8 cellular contexts compared by ENCODE assay signal in genomic region chr15:73965094-73965729, GRCh38. TPM values are rescaled to one million over a fixed set of nuclear protein-coding genes. Genes with fewer than 3 reads are reported as not detected.
DNase-seq lines count a peak whose midpoint lies in the region; ATAC-seq, FAIRE-seq and TF ChIP-seq lines count a peak whose summit lies in the region.

No MANE protein-coding gene starts in this region.

- no peaks in the 10 kb centered on the region for H4K20me1 ChIP-seq in HepG2 (ENCODE audit: insufficient read depth, low read length)

- H2AFZ ChIP-seq in HepG2 (ENCODE audit: low read length) = no peak overlapping the region

- POLR2A ChIA-PET in HepG2 (lab: Yijun Ruan, JAX) = no interaction called here

- no peak overlapping the region for H3K9ac ChIP-seq in HepG2 (ENCODE audit: insufficient read depth, low read depth, low read length)

- peaks cover 6% of the 10 kb centered on the region; the same call in 1 of the 2 replicates for H3K4me1 ChIP-seq in HepG2 (ENCODE audit: insufficient read depth, low read length)
- H3K4me1 ChIP-seq in upper lobe of right lung = peaks cover 9% of the 10 kb centered on the region
- peaks cover 0 to 23% (median 13%) of the 10 kb centered on the region in 4 donors for H3K4me1 ChIP-seq in stomach

- FAIRE-seq in HepG2 (lab: Jason Lieb, UNC) = no peak

- H3K4me2 ChIP-seq in HepG2 (ENCODE audit: low read depth, low read length) = peak overlapping the region; percentile 61

- ATAC-seq in HG02885 (IDR thresholded peaks at IDR 0.05; ENCODE audit: poor library complexity, unreplicated experiment) (peak; percentile 23), HepG2 (peak; percentile 73), upper lobe of right lung (no peak)

- H3K4me3 ChIP-seq in GM12875 (ENCODE audit: low read depth, low read length) = peak overlapping the region; percentile 28
- peak overlapping the region in 1 of 3 experiments; percentile 48; a peak in 1 of 6 replicates for H3K4me3 ChIP-seq in HepG2 (replicated peaks in 1 of 3; ENCODE audit: insufficient read depth in 1 of 3, low read depth in 2 of 3, low read length in 3 of 3)
- H3K4me3 ChIP-seq in upper lobe of right lung = no peak overlapping the region
- peak overlapping the region in 2 of 4 donors; percentile 5 to 23 for H3K4me3 ChIP-seq in stomach

- 5% methylated on average over 7 of the region's 13 CpGs for WGBS in HepG2 (ENCODE audit: low lambda C conversion rate)
- WGBS in stomach, 5 donors = 29 to 41% (median 29%) methylated on average over 10 to 13 of the region's 13 CpGs

- intact Hi-C loops in HepG2 (cut with micrococcal nuclease; ENCODE audit: unreplicated experiment) (no loop called here), upper lobe of right lung (cut with DNase I) (no loop called here), stomach (cut with DNase I; ENCODE audit: low total_unique reads) (no loop called here)

- no peaks in the 10 kb centered on the region for H3K36me3 ChIP-seq in HepG2 (replicated peaks in 1 of 2; ENCODE audit: control insufficient read depth in 1 of 2, insufficient read depth in 2 of 2, low read length in 2 of 2)
- H3K36me3 ChIP-seq in upper lobe of right lung = no peaks in the 10 kb centered on the region
- H3K36me3 ChIP-seq in stomach = no peaks in the 10 kb centered on the region

- no TSS peak for BruUV-seq in HepG2 (replicated peaks; lab: Mats Ljungman, UMichigan)

- peak; percentile 77 to 84 for DNase-seq in activated CD4-positive, alpha-beta T cell treated with anti-CD3 and anti-CD28 coated beads, Interleukin-2, amount 50 U/mL, for 48 hours
- DNase-seq in HepG2 (ENCODE audit: low spot score) = no peak
- peak; percentile 58 for DNase-seq in upper lobe of right lung
- no peak for DNase-seq in CD1c-positive myeloid dendritic cell (ENCODE audit: extremely low spot score)
- no peak for DNase-seq in stomach
- no peak for DNase-seq in retina

- TF ChIP-seq CTCF in GM12875 (IDR thresholded peaks at IDR 0.05; ENCODE audit: borderline replicate concordance, insufficient read depth, low read depth, low read length) = no peak
- no peak for TF ChIP-seq CTCF in HepG2 (CRISPR knock-in tag; IDR thresholded peaks at IDR 0.05)
- TF ChIP-seq CTCF in upper lobe of right lung (IDR thresholded peaks at IDR 0.05) = peak; percentile 1
- TF ChIP-seq CTCF in stomach (IDR thresholded peaks at IDR 0.05) = peak in 1 of 7 experiments; percentile 44

- no peak for TF ChIP-seq EP300 in HepG2 (IDR thresholded peaks at IDR 0.05; ENCODE audit: low read depth in 2 of 2, low read length in 2 of 2)
- no peak for TF ChIP-seq EP300 in HepG2 (CRISPR knock-in tag; IDR thresholded peaks at IDR 0.05; ENCODE audit: borderline replicate concordance)
- no peak for TF ChIP-seq EP300 in stomach (IDR thresholded peaks at IDR 0.05)

- TF ChIP-seq RAD21 in HepG2 (CRISPR knock-in tag; IDR thresholded peaks at IDR 0.05) = no peak; the same call in 1 of the 2 replicates

- H3K9me3 ChIP-seq in HepG2 (ENCODE audit: low read length) (no peaks in the 10 kb centered on the region), upper lobe of right lung (no peaks in the 10 kb centered on the region), stomach (no peaks in the 10 kb centered on the region)

- H3K79me2 ChIP-seq in HepG2 (ENCODE audit: insufficient read depth, low read length) = no peaks in the 10 kb centered on the region

- TF ChIP-seq POLR2A in HepG2 (IDR thresholded peaks at IDR 0.05; ENCODE audit: insufficient read depth in 1 of 2, low read depth in 2 of 2, low read length in 2 of 2) = no peak
- no peak for TF ChIP-seq POLR2A in stomach (IDR thresholded peaks at IDR 0.05)

- H3K27me3 ChIP-seq in HepG2 (ENCODE audit: control insufficient read depth in 1 of 2, insufficient read depth in 2 of 2, low read length in 2 of 2) (no peaks in the 10 kb centered on the region; a peak in 1 of 5 replicates), upper lobe of right lung (no peaks in the 10 kb centered on the region), stomach (peaks cover 0 to 4% (median 0%) of the 10 kb centered on the region in 3 donors)

- CTCF ChIA-PET in HepG2 (lab: Yijun Ruan, JAX; ENCODE audit: low intra/inter-chr PET ratio, low total read pairs) = interaction anchor here (3.1 kb wide), 1 partner anchor 14 kb away, joined by 41 read pairs; no protein-coding TSS in a partner anchor

- in situ Hi-C loops in HepG2 (cut with HindIII; ENCODE audit: extremely low pct_ligation_motif_present, low pct_unique_long_range_greater_than_20kb) = loop anchor here (5.0 kb wide), 1 partner anchor 72 kb away; no protein-coding TSS in a partner anchor

- H3K27ac ChIP-seq in HepG2 (ENCODE audit: extremely low read length, insufficient read depth, low read length) (no peak overlapping the region), upper lobe of right lung (no peak overlapping the region), stomach (no peak overlapping the region)

RNA-seq across cellular contexts. Expression of gene STOML1, which starts 26.9 kb away (rescaled TPM):
- 2.7 and 3.7 TPM in 2 replicates for total RNA-seq in HepG2 (2016; rRNA removed; fragmentation: Illumina TruSeq; extraction: Trizol)
- total RNA-seq in HepG2 (2016; cell fraction: cytosol; rRNA removed; fragmentation: Illumina TruSeq; extraction: Trizol; ENCODE audit: low read depth) = 1.0 and 1.5 TPM in 2 replicates
- 2.2 and 4.1 TPM in 2 replicates for total RNA-seq in HepG2 (2016; cell fraction: insoluble cytoplasmic fraction; rRNA removed; fragmentation: Illumina TruSeq; extraction: Trizol)
- total RNA-seq in HepG2 (2016; cell fraction: membrane; rRNA removed; fragmentation: Illumina TruSeq; extraction: Trizol) = 2.5 TPM in 2 replicates
- total RNA-seq in HepG2 (2016; cell fraction: nucleus; rRNA removed; fragmentation: Illumina TruSeq; extraction: Trizol) = 2.7 and 3.7 TPM in 2 replicates
- polyA plus RNA-seq in HepG2 (2011; rRNA removed) = 3.5 TPM in 2 replicates
- 2.4 and 3.4 TPM in 2 replicates for polyA plus RNA-seq in HepG2 (2011; cell fraction: cytosol; rRNA removed)
- 4.3 and 5.5 TPM in 2 replicates for polyA plus RNA-seq in HepG2 (2011; cell fraction: nucleus; rRNA removed)
- 1.7 and 2.1 TPM in 2 replicates for polyA plus RNA-seq in HepG2 (2012)
- polyA plus RNA-seq in HepG2 (2016; cell fraction: cytosol; fragmentation: Illumina TruSeq; extraction: Trizol; ENCODE audit: low read depth) = 0.77 and 1.3 TPM in 2 replicates
- polyA plus RNA-seq in HepG2 (2016; cell fraction: insoluble cytoplasmic fraction; fragmentation: Illumina TruSeq; extraction: Trizol; ENCODE audit: low read depth) = 1.5 and 1.6 TPM in 2 replicates
- polyA plus RNA-seq in HepG2 (2016; cell fraction: membrane; fragmentation: Illumina TruSeq; extraction: Trizol; ENCODE audit: low read depth) = 1.4 and 1.5 TPM in 2 replicates
- 5.6 and 5.8 TPM in 2 replicates for polyA plus RNA-seq in HepG2 (2016; cell fraction: nucleus; fragmentation: Illumina TruSeq; extraction: Trizol; ENCODE audit: insufficient read depth, low read depth)
- 4.1 and 6.9 TPM in 2 replicates for polyA minus RNA-seq in HepG2 (2011; rRNA and poly(A)+ RNA removed; ENCODE audit: low replicate concordance)
- polyA minus RNA-seq in HepG2 (2011; cell fraction: cytosol; rRNA and poly(A)+ RNA removed) = 1.6 and 1.8 TPM in 2 replicates
- polyA minus RNA-seq in HepG2 (2011; cell fraction: nucleus; rRNA and poly(A)+ RNA removed) = 1.9 and 2.9 TPM in 2 replicates
- total RNA-seq in upper lobe of right lung = 23.4 TPM
- 10 to 100 TPM in 2 of 5 donors, 1 to 10 TPM in 3; 5.3 to 26.4 (median 9.8) TPM for total RNA-seq in stomach
- 10 to 100 TPM in 1 of 3 donors, 1 to 10 TPM in 2; 8.0 to 13.3 (median 9.6) TPM for polyA plus RNA-seq in stomach

RNA-seq across cellular contexts. Expression of gene PML, which starts 29.3 kb away (rescaled TPM):
- total RNA-seq in HepG2 (2016; rRNA removed; fragmentation: Illumina TruSeq; extraction: Trizol) (2.9 and 3.9 TPM in 2 replicates), upper lobe of right lung (82.9 TPM), stomach (100 to 1,000 TPM in 2 of 5 donors, 10 to 100 TPM in 3; 27.7 to 170 (median 65.9) TPM)
- total RNA-seq in HepG2 (2016; cell fraction: cytosol; rRNA removed; fragmentation: Illumina TruSeq; extraction: Trizol; ENCODE audit: low read depth) = 1.4 and 1.8 TPM in 2 replicates
- 3.0 and 4.3 TPM in 2 replicates for total RNA-seq in HepG2 (2016; cell fraction: insoluble cytoplasmic fraction; rRNA removed; fragmentation: Illumina TruSeq; extraction: Trizol)
- 2.4 and 2.6 TPM in 2 replicates for total RNA-seq in HepG2 (2016; cell fraction: membrane; rRNA removed; fragmentation: Illumina TruSeq; extraction: Trizol)
- 5.4 and 6.2 TPM in 2 replicates for total RNA-seq in HepG2 (2016; cell fraction: nucleus; rRNA removed; fragmentation: Illumina TruSeq; extraction: Trizol)
- polyA plus RNA-seq in HepG2 (2011; rRNA removed) (2.9 and 3.9 TPM in 2 replicates), stomach (10 to 100 TPM; 16.0 to 25.8 (median 21.9) TPM)
- 1.5 and 2.7 TPM in 2 replicates for polyA plus RNA-seq in HepG2 (2011; cell fraction: cytosol; rRNA removed)
- polyA plus RNA-seq in HepG2 (2011; cell fraction: nucleus; rRNA removed) = 16.7 and 19.0 TPM in 2 replicates
- polyA plus RNA-seq in HepG2 (2012) = 8.7 and 10.3 TPM in 2 replicates
- polyA plus RNA-seq in HepG2 (2016; cell fraction: cytosol; fragmentation: Illumina TruSeq; extraction: Trizol; ENCODE audit: low read depth) = 1.5 and 1.7 TPM in 2 replicates
- polyA plus RNA-seq in HepG2 (2016; cell fraction: insoluble cytoplasmic fraction; fragmentation: Illumina TruSeq; extraction: Trizol; ENCODE audit: low read depth) = 6.6 and 9.3 TPM in 2 replicates
- polyA plus RNA-seq in HepG2 (2016; cell fraction: membrane; fragmentation: Illumina TruSeq; extraction: Trizol; ENCODE audit: low read depth) = 3.4 and 4.2 TPM in 2 replicates
- 18.1 and 20.7 TPM in 2 replicates for polyA plus RNA-seq in HepG2 (2016; cell fraction: nucleus; fragmentation: Illumina TruSeq; extraction: Trizol; ENCODE audit: insufficient read depth, low read depth)
- polyA minus RNA-seq in HepG2 (2011; rRNA and poly(A)+ RNA removed; ENCODE audit: low replicate concordance) = 11.9 and 16.2 TPM in 2 replicates
- 6.8 and 10.8 TPM in 2 replicates for polyA minus RNA-seq in HepG2 (2011; cell fraction: cytosol; rRNA and poly(A)+ RNA removed)
- 8.4 and 9.9 TPM in 2 replicates for polyA minus RNA-seq in HepG2 (2011; cell fraction: nucleus; rRNA and poly(A)+ RNA removed)

RNA-seq across cellular contexts. Expression of gene LOXL1, which starts 39.0 kb away (rescaled TPM):
- 0.51 TPM in 1 of 2 replicates, not detected in the other for total RNA-seq in HepG2 (2016; rRNA removed; fragmentation: Illumina TruSeq; extraction: Trizol)
- 0.10 TPM in 1 of 2 replicates, not detected in the other for total RNA-seq in HepG2 (2016; cell fraction: cytosol; rRNA removed; fragmentation: Illumina TruSeq; extraction: Trizol; ENCODE audit: low read depth)
- 0.30 and 0.40 TPM in 2 replicates for total RNA-seq in HepG2 (2016; cell fraction: insoluble cytoplasmic fraction; rRNA removed; fragmentation: Illumina TruSeq; extraction: Trizol)
- total RNA-seq in HepG2 (2016; cell fraction: membrane; rRNA removed; fragmentation: Illumina TruSeq; extraction: Trizol) = 0.46 and 0.69 TPM in 2 replicates
- 0.47 TPM in 1 of 2 replicates, not detected in the other for total RNA-seq in HepG2 (2016; cell fraction: nucleus; rRNA removed; fragmentation: Illumina TruSeq; extraction: Trizol)
- 0.16 and 1.3 TPM in 2 replicates for polyA plus RNA-seq in HepG2 (2011; rRNA removed)
- 0.58 and 0.69 TPM in 2 replicates for polyA plus RNA-seq in HepG2 (2011; cell fraction: cytosol; rRNA removed)
- polyA plus RNA-seq in HepG2 (2011; cell fraction: nucleus; rRNA removed) = 0.35 and 0.80 TPM in 2 replicates
- not detected in 2 replicates for polyA plus RNA-seq in HepG2 (2012)
- 0.31 and 0.33 TPM in 2 replicates for polyA plus RNA-seq in HepG2 (2016; cell fraction: cytosol; fragmentation: Illumina TruSeq; extraction: Trizol; ENCODE audit: low read depth)
- polyA plus RNA-seq in HepG2 (2016; cell fraction: insoluble cytoplasmic fraction; fragmentation: Illumina TruSeq; extraction: Trizol; ENCODE audit: low read depth) = 0.39 TPM in 1 of 2 replicates, not detected in the other
- 0.41 and 0.76 TPM in 2 replicates for polyA plus RNA-seq in HepG2 (2016; cell fraction: membrane; fragmentation: Illumina TruSeq; extraction: Trizol; ENCODE audit: low read depth)
- polyA plus RNA-seq in HepG2 (2016; cell fraction: nucleus; fragmentation: Illumina TruSeq; extraction: Trizol; ENCODE audit: insufficient read depth, low read depth) = 0.92 and 1.1 TPM in 2 replicates
- 0.30 and 1.4 TPM in 2 replicates for polyA minus RNA-seq in HepG2 (2011; rRNA and poly(A)+ RNA removed; ENCODE audit: low replicate concordance)
- polyA minus RNA-seq in HepG2 (2011; cell fraction: cytosol; rRNA and poly(A)+ RNA removed) = 0.26 TPM in 1 of 2 replicates, not detected in the other
- polyA minus RNA-seq in HepG2 (2011; cell fraction: nucleus; rRNA and poly(A)+ RNA removed) = 0.39 TPM in 1 of 2 replicates, not detected in the other
- total RNA-seq in upper lobe of right lung = 11.1 TPM
- 10 to 100 TPM in 4 of 5 donors, 1 to 10 TPM in 1; 6.2 to 48.4 (median 36.8) TPM for total RNA-seq in stomach
- 10 to 100 TPM in 2 of 3 donors, 1 to 10 TPM in 1; 5.2 to 25.8 (median 12.5) TPM for polyA plus RNA-seq in stomach

Comparison
In these comparisons a context has a peak if more than half of its experiments do, and no peak if none do; other contexts are left out.
1. DNase-seq: peak in activated CD4-positive, alpha-beta T cell treated with anti-CD3 and anti-CD28 coated beads, Interleukin-2, amount 50 U/mL, for 48 hours (2 of 2) and upper lobe of right lung (single experiment); none in HepG2 (single experiment), CD1c-positive myeloid dendritic cell (single experiment), stomach (single experiment) and retina (single experiment).